ENCODE assay signal across 34 cellular contexts in the genomic region with DNA sequence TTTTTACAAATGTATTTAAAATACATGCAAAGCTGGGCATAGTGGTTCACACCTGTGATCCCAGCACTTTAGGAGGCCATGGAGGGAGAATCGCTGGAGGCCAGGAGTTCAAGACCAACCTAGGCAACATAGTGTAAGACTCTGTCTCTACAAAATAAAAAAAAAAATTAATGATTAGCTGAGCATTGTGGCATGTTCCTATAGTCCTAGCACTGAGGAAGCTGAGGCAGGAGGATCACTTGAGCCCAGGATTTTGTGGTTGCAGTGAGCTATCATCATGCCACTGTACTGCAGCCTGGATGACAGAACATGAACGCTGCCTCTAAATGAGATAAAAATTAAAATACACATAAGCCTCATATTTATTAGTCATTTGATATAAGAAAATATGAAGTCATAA.
DNase-seq lines count a peak whose midpoint lies in the region; ATAC-seq, FAIRE-seq and TF ChIP-seq lines count a peak whose summit lies in the region.
"Had no signal": no experiment of that assay in that cellular context is flagged by ENCODE, and none has a peak within 500 bp of the region (broad histone marks: within the 10 kb centered on the region; RNA-seq: fewer than 3 reads in every experiment).

No MANE protein-coding gene starts in this region.

- H3K9me3 ChIP-seq in AG04450 (ENCODE audit: control insufficient read depth, insufficient read depth, low read length): no peaks in the 10 kb centered on the region
- no peaks in the 10 kb centered on the region for H3K9me3 ChIP-seq in PC-3 (ENCODE audit: low read length)
- no peaks in the 10 kb centered on the region for H3K9me3 ChIP-seq in endothelial cell of umbilical vein (replicated peaks; ENCODE audit: control insufficient read depth, insufficient read depth, low read length)
- H3K9me3 ChIP-seq in T-helper 17 cell (ENCODE audit: control insufficient read depth, low read length, poor library complexity, severe bottlenecking): no peaks in the 10 kb centered on the region
- H3K9me3 ChIP-seq: colonic mucosa, left ventricle myocardium inferior, neutrophil, psoas muscle, thyroid gland had no signal

- H3K27ac Mint-ChIP-seq in osteocyte (ENCODE audit: unreplicated experiment) (peak overlapping the region; percentile 75), T-helper 17 cell (no peak overlapping the region)
- H3K27ac Mint-ChIP-seq: activated CD4-positive, alpha-beta T cell treated with anti-CD3 and anti-CD28 coated beads, Interleukin-2, amount 10 ng/mL, durations not matched to agents 24 days and 14 days; effector memory CD8-positive, alpha-beta T cell; naive B cell; stimulated activated naive CD8-positive, alpha-beta T cell treated with anti-CD3 and anti-CD28 coated beads, Interleukin-15, Interleukin-2, amounts not matched to agents 100 ng/mL and 50 ng/mL, for 24 hours had no signal

- H3K27me3 Mint-ChIP-seq in osteocyte (ENCODE audit: unreplicated experiment) (no peaks in the 10 kb centered on the region), T-helper 17 cell (no peaks in the 10 kb centered on the region)
- H3K27me3 Mint-ChIP-seq: activated CD4-positive, alpha-beta T cell treated with anti-CD3 and anti-CD28 coated beads, Interleukin-2, amount 10 ng/mL, durations not matched to agents 24 days and 14 days; effector memory CD8-positive, alpha-beta T cell; naive B cell; stimulated activated naive CD8-positive, alpha-beta T cell treated with anti-CD3 and anti-CD28 coated beads, Interleukin-15, Interleukin-2, amounts not matched to agents 100 ng/mL and 50 ng/mL, for 24 hours had no signal

- intact Hi-C loops in PC-3 (cut with micrococcal nuclease) (no loop called here), endothelial cell of umbilical vein (cut with micrococcal nuclease) (loop anchor here (2.0 kb wide), 2 partner anchors 22 to 74 kb away; no protein-coding TSS in a partner anchor)

- no peak for DNase-seq in AG04450 (ENCODE audit: low read depth, low spot score)
- no peak for DNase-seq in PC-3
- DNase-seq in endothelial cell of umbilical vein (ENCODE audit: low read depth, low spot score): no peak
- no peak for DNase-seq in osteocyte (ENCODE audit: extremely low spot score, unreplicated experiment)
- DNase-seq in T-helper 17 cell: no peak
- no peak for DNase-seq in NCI-H2171 (lab: John Stamatoyannopoulos, UW)
- DNase-seq in NCI-H2196 treated with DMSO at 0.1 percent for 48 hours (lab: John Stamatoyannopoulos, UW; ENCODE audit: unreplicated experiment): no peak
- DNase-seq: ACHN; activated CD4-positive, alpha-beta T cell treated with anti-CD3 and anti-CD28 coated beads, Interleukin-2, amount 10 ng/mL, durations not matched to agents 24 days and 14 days; activated naive CD4-positive, alpha-beta T cell; activated T-cell treated with anti-CD3 and anti-CD28 coated beads, Interleukin-2, amount 50 U/mL, for 4 hours; C1 segment of cervical spinal cord; colonic mucosa; DMS79 treated with DMSO at 0.1 percent for 48 hours; effector memory CD8-positive, alpha-beta T cell; Karpas-422; left ventricle myocardium inferior; naive B cell; NCI-H1436; NCI-H2081 treated with DMSO at 0.1 percent for 48 hours; NCI-H446; psoas muscle; T-helper 9 cell; thyroid gland; WERI-Rb-1 had no signal

- H3K27me3 ChIP-seq in AG04450 (ENCODE audit: control insufficient read depth, insufficient read depth, low read length) (no peaks in the 10 kb centered on the region), PC-3 (ENCODE audit: low read length) (no peaks in the 10 kb centered on the region), endothelial cell of umbilical vein (ENCODE audit: control insufficient read depth in 2 of 2, insufficient read depth in 2 of 2, low read length in 2 of 2) (no peaks in the 10 kb centered on the region)
- H3K27me3 ChIP-seq: colonic mucosa, hepatocyte, neutrophil, thyroid gland had no signal

- TF ChIP-seq CTCF in AG04450 (IDR thresholded peaks at IDR 0.05; ENCODE audit: low read depth, low read length): no peak
- TF ChIP-seq CTCF in PC-3 (conservative IDR thresholded peaks at IDR 0.05; ENCODE audit: low read depth, low read length): no peak
- no peak for TF ChIP-seq CTCF in endothelial cell of umbilical vein (IDR thresholded peaks at IDR 0.05; ENCODE audit: extremely low read depth in 1 of 2, insufficient read depth in 1 of 2, low read depth in 1 of 2, low read length in 2 of 2)
- no peak for TF ChIP-seq CTCF in osteocyte (IDR thresholded peaks at IDR 0.05)

- H3K4me1 ChIP-seq in PC-3 (ENCODE audit: insufficient read depth, low read length) (peaks cover 40% of the 10 kb centered on the region), endothelial cell of umbilical vein (ENCODE audit: control insufficient read depth, extremely low read depth, insufficient read depth, low read length) (peaks cover 57% of the 10 kb centered on the region)
- H3K4me1 ChIP-seq: colonic mucosa had no signal

- no peaks in the 10 kb centered on the region for H3K9me2 ChIP-seq in PC-3 (replicated peaks; ENCODE audit: low read length)

- H3K27ac ChIP-seq in AG04450 (ENCODE audit: low read depth, low read length) (peak overlapping the region; percentile 55), PC-3 (ENCODE audit: low read length) (peak overlapping the region; percentile 94), endothelial cell of umbilical vein (ENCODE audit: insufficient read depth, low read depth, low read length) (peak overlapping the region; percentile 99)
- H3K27ac ChIP-seq: colonic mucosa, hepatocyte, HL-60, left ventricle myocardium inferior, neutrophil, psoas muscle, thyroid gland, WERI-Rb-1 had no signal

- no peaks in the 10 kb centered on the region for H3K9me3 Mint-ChIP-seq in osteocyte (ENCODE audit: unreplicated experiment)
- H3K9me3 Mint-ChIP-seq: activated CD4-positive, alpha-beta T cell treated with anti-CD3 and anti-CD28 coated beads, Interleukin-2, amount 10 ng/mL, durations not matched to agents 24 days and 14 days; activated T-cell treated with anti-CD3 and anti-CD28 coated beads, Interleukin-2, amount 50 U/mL, for 4 hours; effector memory CD8-positive, alpha-beta T cell; mesothelial cell of epicardium; naive B cell; stimulated activated naive CD8-positive, alpha-beta T cell treated with anti-CD3 and anti-CD28 coated beads, Interleukin-15, Interleukin-2, amounts not matched to agents 100 ng/mL and 50 ng/mL, for 24 hours had no signal

- peak; percentile 8; the same call in 1 of the 2 replicates for ATAC-seq in PC-3
- no peak for ATAC-seq in HG03565 (IDR thresholded peaks at IDR 0.05; ENCODE audit: unreplicated experiment)
- no peak for ATAC-seq in T-helper 17 cell
- ATAC-seq: activated T-cell treated with anti-CD3 and anti-CD28 coated beads, Interleukin-2, amount 50 U/mL, for 4 hours; effector memory CD8-positive, alpha-beta T cell; esophagus mucosa; psoas muscle had no signal

- H3K9ac ChIP-seq in PC-3 (ENCODE audit: low read length) (peak overlapping the region; percentile 57), endothelial cell of umbilical vein (replicated peaks; ENCODE audit: extremely low read depth, insufficient read depth, low read length) (peak overlapping the region; percentile 73)

- no peaks in the 10 kb centered on the region for H4K20me1 ChIP-seq in PC-3 (ENCODE audit: low read length)
- no peaks in the 10 kb centered on the region for H4K20me1 ChIP-seq in endothelial cell of umbilical vein (replicated peaks; ENCODE audit: control insufficient read depth, extremely low read depth, insufficient read depth, low read length)

- H3K4me2 ChIP-seq in PC-3 (ENCODE audit: low read length) (peak overlapping the region; percentile 73), endothelial cell of umbilical vein (ENCODE audit: insufficient read depth, low read length) (peak overlapping the region; percentile 73)
- H3K4me2 ChIP-seq: hepatocyte had no signal

- TF ChIP-seq POLR2A in endothelial cell of umbilical vein (IDR thresholded peaks at IDR 0.05; ENCODE audit: low read depth, low read length): no peak

- H3K79me2 ChIP-seq in PC-3 (ENCODE audit: low read length) (peaks cover 45% of the 10 kb centered on the region), endothelial cell of umbilical vein (ENCODE audit: control insufficient read depth, insufficient read depth, low read length) (peaks cover 58% of the 10 kb centered on the region)

- H2AFZ ChIP-seq in PC-3 (ENCODE audit: low read length): no peak overlapping the region
- H2AFZ ChIP-seq in endothelial cell of umbilical vein (ENCODE audit: low read depth, low read length): no peak overlapping the region
- H2AFZ ChIP-seq: hepatocyte had no signal

- no peaks in the 10 kb centered on the region for H3K36me3 ChIP-seq in PC-3 (ENCODE audit: low read depth, low read length)
- H3K36me3 ChIP-seq in endothelial cell of umbilical vein (ENCODE audit: control insufficient read depth in 2 of 2, extremely low read depth in 1 of 2, insufficient read depth in 2 of 2, low read length in 2 of 2): peaks cover 0 to 5% of the 10 kb centered on the region in 2 experiments
- H3K36me3 ChIP-seq: colonic mucosa, left ventricle myocardium inferior, neutrophil, thyroid gland, WERI-Rb-1 had no signal

- no peak overlapping the region for H3K4me3 Mint-ChIP-seq in osteocyte (ENCODE audit: unreplicated experiment)
- no peak overlapping the region for H3K4me3 Mint-ChIP-seq in T-helper 17 cell
- H3K4me3 Mint-ChIP-seq: activated CD4-positive, alpha-beta T cell treated with anti-CD3 and anti-CD28 coated beads, Interleukin-2, amount 10 ng/mL, durations not matched to agents 24 days and 14 days; activated T-cell treated with anti-CD3 and anti-CD28 coated beads, Interleukin-2, amount 50 U/mL, for 4 hours; effector memory CD8-positive, alpha-beta T cell; mesothelial cell of epicardium; stimulated activated naive CD8-positive, alpha-beta T cell treated with anti-CD3 and anti-CD28 coated beads, Interleukin-15, Interleukin-2, amounts not matched to agents 100 ng/mL and 50 ng/mL, for 24 hours had no signal

- BruUV-seq in PC-3 (replicated peaks; lab: Mats Ljungman, UMichigan): no TSS peak
- BruUV-seq in endothelial cell of umbilical vein (replicated peaks; lab: Mats Ljungman, UMichigan): TSS peak; percentile 23

- POLR2A ChIA-PET in AG04450 (lab: Yijun Ruan, JAX): no interaction called here
- POLR2A ChIA-PET in PC-3 (lab: Charles Lee; ENCODE audit: unreplicated experiment): no interaction called here
- POLR2A ChIA-PET in endothelial cell of umbilical vein (lab: Charles Lee): no interaction called here

- no peaks in the 10 kb centered on the region for H3K9me1 ChIP-seq in endothelial cell of umbilical vein (replicated peaks; ENCODE audit: control insufficient read depth, extremely low read depth, insufficient read depth, low read length)

- dilution Hi-C loops in endothelial cell of umbilical vein (cut with MboI; ENCODE audit: extremely low pct_ligation_motif_present, low sequenced_read_pairs): no loop called here

- no peaks in the 10 kb centered on the region for H3F3A ChIP-seq in PC-3 (ENCODE audit: low read length, unreplicated experiment)

- H3K4me3 ChIP-seq in AG04450 (ENCODE audit: low read depth, low read length) (no peak overlapping the region), PC-3 (ENCODE audit: low read length) (peak overlapping the region; percentile 13; the same call in 1 of the 2 replicates), endothelial cell of umbilical vein (replicated peaks in 1 of 3; ENCODE audit: insufficient read depth in 1 of 3, low read depth in 1 of 3, low read length in 3 of 3) (peak overlapping the region in 1 of 3 experiments; percentile 13)
- H3K4me3 ChIP-seq: colonic mucosa, hepatocyte, left ventricle myocardium inferior, psoas muscle, thyroid gland had no signal

- CTCF ChIA-PET in AG04450 (lab: Charles Lee): interaction anchor here (1.7 kb wide), 1 partner anchor 84 kb away, joined by 3 read pairs; no protein-coding TSS in a partner anchor
- CTCF ChIA-PET in PC-3 (lab: Charles Lee): no interaction called here
- CTCF ChIA-PET in endothelial cell of umbilical vein (lab: Charles Lee): interaction anchor here (1.0 to 1.8 kb wide), 8 partner anchors 19 to 570 kb away, joined by 3 to 6 read pairs (median 4); no protein-coding TSS in a partner anchor

- H3K36me3 Mint-ChIP-seq in osteocyte (ENCODE audit: unreplicated experiment) (peaks cover 7% of the 10 kb centered on the region), T-helper 17 cell (ENCODE audit: low read depth) (peaks cover 3% of the 10 kb centered on the region)

- no peak for FAIRE-seq in endothelial cell of umbilical vein (lab: Jason Lieb, UNC)
- FAIRE-seq: frontal cortex, GM18507 had no signal

- peaks cover 62% of the 10 kb centered on the region for H3K4me1 Mint-ChIP-seq in osteocyte (ENCODE audit: unreplicated experiment)
- peaks cover 21% of the 10 kb centered on the region for H3K4me1 Mint-ChIP-seq in T-helper 17 cell
